ENCODE assay signal across 12 cellular contexts in the genomic region with DNA sequence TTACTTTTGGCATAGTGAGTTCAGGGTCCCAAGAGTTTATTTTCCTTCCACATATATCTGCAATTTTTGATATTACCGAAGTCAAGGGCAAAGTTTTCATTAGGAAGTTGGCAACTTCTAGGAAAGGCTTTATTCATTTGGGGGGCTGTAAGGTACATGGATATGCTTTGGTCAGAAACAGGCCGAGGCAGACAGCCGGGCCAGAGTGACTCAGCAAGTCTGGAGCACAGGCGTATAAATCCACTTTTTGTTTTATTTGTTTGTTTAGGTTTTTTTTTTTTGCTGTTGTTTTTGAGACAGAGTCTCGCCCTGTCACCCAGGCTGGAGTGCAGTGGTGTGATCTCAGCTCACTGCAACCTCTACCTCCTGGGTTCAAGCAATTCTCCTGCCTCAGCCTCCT. TPM values are rescaled to one million over a fixed set of nuclear protein-coding genes. Genes with fewer than 3 reads are reported as not detected.
DNase-seq lines count a peak whose midpoint lies in the region; ATAC-seq and TF ChIP-seq lines count a peak whose summit lies in the region.
"Had no signal": no experiment of that assay in that cellular context is flagged by ENCODE, and none has a peak within 500 bp of the region (broad histone marks: within the 10 kb centered on the region; RNA-seq: fewer than 3 reads in every experiment).

No MANE protein-coding gene starts in this region.

- H3K27ac ChIP-seq in 22Rv1 (peak overlapping the region; percentile 62), coronary artery (peak overlapping the region; percentile 76 to 82)

- intact Hi-C loops in left colon (cut with DNase I, micrococcal nuclease) = no loop called here

- DNase-seq in LoVo (ENCODE audit: low spot score) (peak; percentile 32), coronary artery (ENCODE audit: low spot score) (no peak), medulla oblongata (ENCODE audit: extremely low spot score) (peak; percentile 62), left colon (no peak), NCI-H2171 treated with DMSO at 0.1 percent for 48 hours (lab: John Stamatoyannopoulos, UW) (no peak)
- DNase-seq: activated naive CD8-positive, alpha-beta T cell treated with anti-CD3 and anti-CD28 coated beads, Interleukin-2, amount 10 ng/mL, durations not matched to agents 7 days and 5 days; BE2C; NCI-H82 had no signal

- peak overlapping the region; percentile 52 for H3K4me3 ChIP-seq in coronary artery
- H3K4me3 ChIP-seq: GM12878 had no signal

- ATAC-seq in HG03135 (IDR thresholded peaks at IDR 0.05; ENCODE audit: unreplicated experiment) (no peak), GM19452 (IDR thresholded peaks at IDR 0.05; ENCODE audit: unreplicated experiment) (no peak), left colon (no peak)
- ATAC-seq: GM12878 had no signal

- TF ChIP-seq CTCF in 22Rv1 (IDR thresholded peaks at IDR 0.05) (no peak), coronary artery (IDR thresholded peaks at IDR 0.05) (no peak)

RNA-seq across cellular contexts. Expression of gene ZNF680, which starts 3.7 kb away (rescaled TPM):
- total RNA-seq in left colon = 1 to 10 TPM; 6.4 to 6.8 TPM

Comparison
In these comparisons a context has a peak if more than half of its experiments do, and no peak if none do; other contexts are left out.
1. DNase-seq: peak in LoVo (single experiment) and medulla oblongata (single experiment); none in coronary artery (single experiment), left colon (0 of 2) and NCI-H2171 treated with DMSO at 0.1 percent for 48 hours (single experiment).